In genomic region chr6:143685653-143686052, GRCh38 we compare ENCODE assay signal across 8 cellular contexts.
"Had no signal": no experiment of that assay in that cellular context is flagged by ENCODE, and none has a peak within 500 bp of the region (broad histone marks: within the 10 kb centered on the region; RNA-seq: fewer than 3 reads in every experiment).

No MANE protein-coding gene starts in this region.

- FAIRE-seq: H1, H54, HepG2 had no signal

- H3K4me3 ChIP-seq: GM23338 had no signal

- H2AFZ ChIP-seq: GM23338 had no signal

- DNase-seq: H9, HCEC 1CT had no signal

- H3K27me3 Mint-ChIP-seq: IgD-negative memory B cell had no signal

- ATAC-seq: GM23338, HepG2 had no signal

- H3K4me3 Mint-ChIP-seq: GM23338, H9, IgD-negative memory B cell had no signal

- H3K4me2 ChIP-seq: GM23338 had no signal

- H3K27ac ChIP-seq: HL-60 had no signal

- H3K27ac Mint-ChIP-seq: GM23338, H9, IgD-negative memory B cell had no signal
